In genomic region chr14:99412122-99413061, GRCh38 we compare ENCODE assay signal across 13 cellular contexts.
DNase-seq lines count a peak whose midpoint lies in the region; ATAC-seq lines count a peak whose summit lies in the region.
"Had no signal": no experiment of that assay in that cellular context is flagged by ENCODE, and none has a peak within 500 bp of the region (broad histone marks: within the 10 kb centered on the region; RNA-seq: fewer than 3 reads in every experiment).

No MANE protein-coding gene starts in this region.

- H3K4me1 Mint-ChIP-seq in activated naive CD8-positive, alpha-beta T cell treated with anti-CD3 and anti-CD28 coated beads for 36 hours: peaks cover 21% of the 10 kb centered on the region

- peak overlapping the region; percentile 35 for H3K27ac Mint-ChIP-seq in activated naive CD8-positive, alpha-beta T cell treated with anti-CD3 and anti-CD28 coated beads for 36 hours

- DNase-seq in activated naive CD4-positive, alpha-beta T cell treated with Interleukin-2 at 50 U/mL for 16 hours: peak; percentile 29
- DNase-seq in activated naive CD4-positive, alpha-beta T cell (lab: John Stamatoyannopoulos, UW): no peak
- peak; percentile 11 for DNase-seq in activated naive CD8-positive, alpha-beta T cell treated with anti-CD3 and anti-CD28 coated beads for 36 hours
- DNase-seq in iPS-NIHi7 (ENCODE audit: extremely low spot score): peak; percentile 66
- peak; percentile 15 for DNase-seq in stimulated activated naive CD8-positive, alpha-beta T cell treated with anti-CD3 and anti-CD28 coated beads, Interleukin-15, Interleukin-2, amounts not matched to agents 100 U/mL and 50 U/mL, for 24 hours
- DNase-seq in NCI-H2081 (lab: John Stamatoyannopoulos, UW): no peak
- DNase-seq in T-helper 1 cell: no peak
- DNase-seq: amygdala, NCI-H446, occipital lobe had no signal

- no peak overlapping the region for H3K4me3 Mint-ChIP-seq in activated naive CD8-positive, alpha-beta T cell treated with anti-CD3 and anti-CD28 coated beads for 36 hours

- peaks cover 3% of the 10 kb centered on the region for H3K36me3 Mint-ChIP-seq in activated naive CD8-positive, alpha-beta T cell treated with anti-CD3 and anti-CD28 coated beads for 36 hours

- no peaks in the 10 kb centered on the region for H3K27me3 Mint-ChIP-seq in activated naive CD8-positive, alpha-beta T cell treated with anti-CD3 and anti-CD28 coated beads for 36 hours

- H3K9me3 Mint-ChIP-seq in activated naive CD8-positive, alpha-beta T cell treated with anti-CD3 and anti-CD28 coated beads for 36 hours: no peaks in the 10 kb centered on the region

- peak; percentile 59 for ATAC-seq in stimulated activated naive CD8-positive, alpha-beta T cell treated with anti-CD3 and anti-CD28 coated beads, Interleukin-15, Interleukin-2, amounts not matched to agents 100 U/mL and 50 U/mL, for 24 hours
- ATAC-seq in GM21737 (IDR thresholded peaks at IDR 0.05; ENCODE audit: unreplicated experiment): no peak
- ATAC-seq: left lobe of liver, Right ventricle myocardium inferior had no signal

Comparison
In these comparisons a context has a peak if more than half of its experiments do, and no peak if none do; other contexts are left out.
1. DNase-seq: peak in activated naive CD4-positive, alpha-beta T cell treated with Interleukin-2 at 50 U/mL for 16 hours (single experiment), activated naive CD8-positive, alpha-beta T cell treated with anti-CD3 and anti-CD28 coated beads for 36 hours (single experiment), iPS-NIHi7 (single experiment) and stimulated activated naive CD8-positive, alpha-beta T cell treated with anti-CD3 and anti-CD28 coated beads, Interleukin-15, Interleukin-2, amounts not matched to agents 100 U/mL and 50 U/mL, for 24 hours (single experiment); none in activated naive CD4-positive, alpha-beta T cell (0 of 4), NCI-H2081 (0 of 2) and T-helper 1 cell (0 of 5).